Comparison of ENCODE assay signal across 30 cellular contexts in the genomic region with DNA sequence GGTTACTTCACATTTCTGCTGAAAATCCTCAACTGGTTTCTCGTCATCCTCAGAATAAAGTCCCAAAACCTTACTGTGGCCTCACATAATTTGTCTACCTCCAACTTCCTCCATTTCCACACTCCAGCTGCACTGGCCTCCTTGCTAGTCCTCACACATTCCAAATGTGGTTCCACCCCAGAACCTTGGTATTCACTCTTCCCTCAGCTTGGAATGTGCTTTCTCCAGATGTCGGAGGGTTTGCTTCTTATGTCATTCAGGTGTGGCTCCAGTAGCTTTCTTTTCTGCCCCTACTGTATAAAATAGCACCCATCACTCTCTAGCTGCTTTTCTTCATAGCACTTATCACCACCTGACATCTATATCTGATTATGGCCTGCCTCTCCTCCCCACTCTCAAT.
DNase-seq lines count a peak whose midpoint lies in the region; ATAC-seq, FAIRE-seq and TF ChIP-seq lines count a peak whose summit lies in the region.
"Had no signal": no experiment of that assay in that cellular context is flagged by ENCODE, and none has a peak within 500 bp of the region (broad histone marks: within the 10 kb centered on the region; RNA-seq: fewer than 3 reads in every experiment).

No MANE protein-coding gene starts in this region.

- no peak for FAIRE-seq in bronchial epithelial cell (lab: Jason Lieb, UNC)
- FAIRE-seq: RCC 7860 had no signal

- H3K36me3 Mint-ChIP-seq in MCF 10A (ENCODE audit: insufficient read depth, unreplicated experiment): no peaks in the 10 kb centered on the region
- peaks cover 6% of the 10 kb centered on the region for H3K36me3 Mint-ChIP-seq in memory B cell
- H3K36me3 Mint-ChIP-seq: CD4-positive, CD25-positive, alpha-beta regulatory T cell; stimulated activated effector memory CD8-positive, alpha-beta T cell treated with anti-CD3 and anti-CD28 coated beads, Interleukin-12 subunit alpha, Interleukin-12 subunit beta, amount 100 ng/mL, for 72 hours; T-cell had no signal

- 33% methylated on average over 2 of the region's 2 CpGs for WGBS in mammary epithelial cell (ENCODE audit: low coverage, missing lambda C conversion rate)

- ATAC-seq in memory B cell (ENCODE audit: low read depth) (no peak), GM18907 (IDR thresholded peaks at IDR 0.05; ENCODE audit: unreplicated experiment) (no peak), HG03039 (IDR thresholded peaks at IDR 0.05; ENCODE audit: unreplicated experiment) (no peak)
- ATAC-seq: esophagus mucosa; lower lobe of right lung; stimulated activated effector memory CD8-positive, alpha-beta T cell treated with anti-CD3 and anti-CD28 coated beads, Interleukin-12 subunit alpha, Interleukin-12 subunit beta, amount 100 ng/mL, for 72 hours; T-cell had no signal

- intact Hi-C loops in mammary epithelial cell (cut with micrococcal nuclease): no loop called here
- intact Hi-C loops in MCF 10A (cut with micrococcal nuclease): no loop called here

- H3K9me3 Mint-ChIP-seq in MCF 10A (ENCODE audit: unreplicated experiment): no peaks in the 10 kb centered on the region
- H3K9me3 Mint-ChIP-seq in memory B cell: no peaks in the 10 kb centered on the region
- H3K9me3 Mint-ChIP-seq: activated CD4-positive, alpha-beta T cell treated with anti-CD3 and anti-CD28 coated beads, Interleukin-2, amount 10 ng/mL, durations not matched to agents 24 days and 14 days; central memory CD8-positive, alpha-beta T cell; stimulated activated effector memory CD8-positive, alpha-beta T cell treated with anti-CD3 and anti-CD28 coated beads, Interleukin-12 subunit alpha, Interleukin-12 subunit beta, amount 100 ng/mL, for 72 hours; T-cell had no signal

- in situ Hi-C loops in mammary epithelial cell (cut with MboI; ENCODE audit: low sequenced_read_pairs in 2 of 2): no loop called here

- H3K9ac ChIP-seq in mammary epithelial cell (ENCODE audit: insufficient read depth, low read length): no peak overlapping the region

- no peaks in the 10 kb centered on the region for H3K27me3 Mint-ChIP-seq in MCF 10A (ENCODE audit: insufficient read depth, unreplicated experiment)
- no peaks in the 10 kb centered on the region for H3K27me3 Mint-ChIP-seq in memory B cell
- H3K27me3 Mint-ChIP-seq: central memory CD8-positive, alpha-beta T cell; T-cell had no signal

- CTCF ChIA-PET in mammary epithelial cell (lab: Charles Lee; ENCODE audit: low non-redundant PET): no interaction called here
- CTCF ChIA-PET in MCF 10A (lab: Yijun Ruan, JAX): interaction anchor here (0.6 to 1.2 kb wide), 2 partner anchors 50 to 74 kb away, joined by 3 read pairs; no protein-coding TSS in a partner anchor

- H3K27ac ChIP-seq in mammary epithelial cell (ENCODE audit: insufficient read depth, low read depth, low read length): peak overlapping the region; percentile 9
- H3K27ac ChIP-seq: ascending aorta, lower lobe of right lung, SJCRH30, upper lobe of left lung, WERI-Rb-1 had no signal

- no peaks in the 10 kb centered on the region for H4K20me1 ChIP-seq in mammary epithelial cell (ENCODE audit: insufficient read depth, low read length)

- POLR2A ChIA-PET in MCF 10A (lab: Yijun Ruan, JAX): interaction anchor here (0.5 to 2.9 kb wide), 6 partner anchors 14 to 118 kb away, joined by 3 to 14 read pairs (median 4); no protein-coding TSS in a partner anchor

- H3K4me1 Mint-ChIP-seq in MCF 10A (ENCODE audit: insufficient read depth, unreplicated experiment) (peaks cover 36% of the 10 kb centered on the region), memory B cell (peaks cover 50% of the 10 kb centered on the region)
- H3K4me1 Mint-ChIP-seq: CD4-positive, CD25-positive, alpha-beta regulatory T cell; central memory CD8-positive, alpha-beta T cell; stimulated activated effector memory CD8-positive, alpha-beta T cell treated with anti-CD3 and anti-CD28 coated beads, Interleukin-12 subunit alpha, Interleukin-12 subunit beta, amount 100 ng/mL, for 72 hours; T-cell had no signal

- H3K4me3 Mint-ChIP-seq in MCF 10A (ENCODE audit: unreplicated experiment): no peak overlapping the region
- no peak overlapping the region for H3K4me3 Mint-ChIP-seq in memory B cell
- H3K4me3 Mint-ChIP-seq: activated CD4-positive, alpha-beta T cell treated with anti-CD3 and anti-CD28 coated beads, Interleukin-2, amount 10 ng/mL, durations not matched to agents 24 days and 14 days; activated naive CD8-positive, alpha-beta T cell treated with anti-CD3 and anti-CD28 coated beads, Interleukin-2, amount 10 ng/mL, durations not matched to agents 7 days and 5 days; CD4-positive, CD25-positive, alpha-beta regulatory T cell; central memory CD8-positive, alpha-beta T cell; nephron; stimulated activated effector memory CD8-positive, alpha-beta T cell treated with anti-CD3 and anti-CD28 coated beads, Interleukin-12 subunit alpha, Interleukin-12 subunit beta, amount 100 ng/mL, for 72 hours; T-cell had no signal

- H3K4me3 ChIP-seq in mammary epithelial cell (replicated peaks in 1 of 3; ENCODE audit: insufficient read depth in 1 of 3, low read depth in 2 of 3, low read length in 3 of 3) (no peak overlapping the region), bronchial epithelial cell (ENCODE audit: low read depth, low read length) (no peak overlapping the region)
- H3K4me3 ChIP-seq: ascending aorta, lower lobe of right lung, SJCRH30, upper lobe of left lung had no signal

- H3K9me3 ChIP-seq in mammary epithelial cell (replicated peaks; ENCODE audit: insufficient read depth, low read length): no peaks in the 10 kb centered on the region
- H3K9me3 ChIP-seq: ascending aorta, lower lobe of right lung, SJCRH30, upper lobe of left lung had no signal

- no peaks in the 10 kb centered on the region for H3K27me3 ChIP-seq in mammary epithelial cell (ENCODE audit: insufficient read depth, low read length)
- no peaks in the 10 kb centered on the region for H3K27me3 ChIP-seq in bronchial epithelial cell (ENCODE audit: control insufficient read depth, insufficient read depth, low read length)
- H3K27me3 ChIP-seq: ascending aorta, SJCRH30, upper lobe of left lung had no signal

- no peak overlapping the region for H3K27ac Mint-ChIP-seq in MCF 10A (ENCODE audit: low read depth, unreplicated experiment)
- H3K27ac Mint-ChIP-seq in memory B cell: peak overlapping the region; percentile 60
- H3K27ac Mint-ChIP-seq: activated CD4-positive, alpha-beta T cell treated with anti-CD3 and anti-CD28 coated beads, Interleukin-2, amount 10 ng/mL, durations not matched to agents 24 days and 14 days; activated naive CD8-positive, alpha-beta T cell treated with anti-CD3 and anti-CD28 coated beads, Interleukin-2, amount 10 ng/mL, durations not matched to agents 7 days and 5 days; CD4-positive, CD25-positive, alpha-beta regulatory T cell; nephron; stimulated activated effector memory CD8-positive, alpha-beta T cell treated with anti-CD3 and anti-CD28 coated beads, Interleukin-12 subunit alpha, Interleukin-12 subunit beta, amount 100 ng/mL, for 72 hours; T-cell had no signal

- peaks cover 51% of the 10 kb centered on the region for H3K4me1 ChIP-seq in mammary epithelial cell (ENCODE audit: insufficient read depth, low read length)
- H3K4me1 ChIP-seq: ascending aorta, lower lobe of right lung, SJCRH30, upper lobe of left lung had no signal

- TF ChIP-seq CTCF in mammary epithelial cell (conservative IDR thresholded peaks at IDR 0.05 in 1 of 2, IDR thresholded peaks at IDR 0.05 in 1 of 2; ENCODE audit: extremely low read depth in 1 of 2, insufficient read depth in 1 of 2, low read depth in 1 of 2, low read length in 2 of 2): no peak
- TF ChIP-seq CTCF in MCF 10A (IDR thresholded peaks at IDR 0.05; ENCODE audit: unreplicated experiment): no peak
- no peak for TF ChIP-seq CTCF in bronchial epithelial cell (IDR thresholded peaks at IDR 0.05; ENCODE audit: insufficient read depth, low read length, severe bottlenecking)
- no peak for TF ChIP-seq CTCF in GM10266 (IDR thresholded peaks at IDR 0.05; ENCODE audit: control insufficient read depth, insufficient read depth, low read depth, missing control alignments)

- no peak overlapping the region for H2AFZ ChIP-seq in mammary epithelial cell (ENCODE audit: low read depth, low read length)

- peak overlapping the region; percentile 25 for H3K4me2 ChIP-seq in mammary epithelial cell (ENCODE audit: insufficient read depth, low read depth, low read length)

- dilution Hi-C loops in mammary epithelial cell (cut with HindIII; ENCODE audit: low sequenced_read_pairs): no loop called here

- DNase-seq in mammary epithelial cell (peak; percentile 70), MCF 10A (ENCODE audit: unreplicated experiment) (no peak), bronchial epithelial cell (ENCODE audit: low read depth) (peak; percentile 57), memory B cell (ENCODE audit: low spot score in 2 of 2) (no peak), HK-2 (ENCODE audit: unreplicated experiment) (no peak), GM10266 (ENCODE audit: extremely low spot score) (no peak)
- DNase-seq: 8988T; activated CD4-positive, alpha-beta T cell treated with anti-CD3 and anti-CD28 coated beads, Interleukin-2, amount 10 ng/mL, durations not matched to agents 24 days and 14 days; activated effector memory CD4-positive, alpha-beta T cell treated with anti-CD3 and anti-CD28 coated beads, Interleukin-2, amount 50 U/mL, for 16 hours; activated naive CD8-positive, alpha-beta T cell treated with anti-CD3 and anti-CD28 coated beads, Interleukin-2, amount 10 ng/mL, durations not matched to agents 7 days and 5 days; activated T-cell treated with anti-CD3 and anti-CD28 coated beads, Interleukin-2, amount 50 U/mL, for 1 hour; CD4-positive, CD25-positive, alpha-beta regulatory T cell; DMS79 treated with DMSO at 0.1 percent for 48 hours; Kasumi-1; lower lobe of right lung; NCI-H146; NCI-H82; SJCRH30; stimulated activated CD4-positive, alpha-beta T cell treated with anti-CD3 and anti-CD28 coated beads, Interleukin-15, amount 100 ng/mL, for 24 hours; T-cell; upper lobe of left lung; WERI-Rb-1 had no signal

- no peaks in the 10 kb centered on the region for H3K36me3 ChIP-seq in mammary epithelial cell (ENCODE audit: insufficient read depth, low read length)
- no peaks in the 10 kb centered on the region for H3K36me3 ChIP-seq in bronchial epithelial cell (ENCODE audit: control insufficient read depth, insufficient read depth, low read length)
- H3K36me3 ChIP-seq: ascending aorta, lower lobe of right lung, SJCRH30, upper lobe of left lung, WERI-Rb-1 had no signal

- H3K79me2 ChIP-seq in mammary epithelial cell (ENCODE audit: insufficient read depth, low read length): peaks cover 63% of the 10 kb centered on the region

- BruUV-seq in mammary epithelial cell (replicated peaks; lab: Mats Ljungman, UMichigan) (no TSS peak), MCF 10A (replicated peaks; lab: Mats Ljungman, UMichigan) (no TSS peak)

Comparison
In these comparisons a context has a peak if more than half of its experiments do, and no peak if none do; other contexts are left out.
1. DNase-seq: peak in mammary epithelial cell (single experiment) and bronchial epithelial cell (single experiment); none in MCF 10A (single experiment), memory B cell (0 of 2), HK-2 (single experiment) and GM10266 (single experiment).